ENCODE assay signal across 7 cellular contexts in the genomic region with DNA sequence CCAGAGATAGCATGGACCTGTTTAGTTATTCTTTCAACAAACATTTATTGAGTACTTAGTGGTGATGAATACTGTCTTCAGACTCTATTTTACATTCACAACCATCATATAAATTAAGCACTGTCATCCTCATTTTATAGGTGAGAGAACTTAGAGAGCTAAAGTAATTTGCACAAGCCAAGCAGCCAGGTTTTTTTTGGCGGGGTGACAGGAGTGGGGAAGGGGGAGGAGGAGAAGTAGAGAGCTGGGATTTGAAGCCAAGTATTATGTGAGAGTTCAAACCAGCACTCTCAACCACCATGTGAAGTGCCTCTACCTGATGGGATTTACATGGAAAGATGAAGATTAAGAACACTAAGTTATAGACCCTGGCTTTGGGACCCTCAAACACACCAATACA.
"Had no signal": no experiment of that assay in that cellular context is flagged by ENCODE, and none has a peak within 500 bp of the region (broad histone marks: within the 10 kb centered on the region; RNA-seq: fewer than 3 reads in every experiment).

No MANE protein-coding gene starts in this region.

- DNase-seq: GM23248, GOT3, H7, IMR-90 had no signal

- H3K9me3 ChIP-seq: HAP-1 had no signal

- H3K4me3 ChIP-seq: GM23248, HAP-1, K562 had no signal

- ATAC-seq: HCT116, K562 had no signal

- H3K4me1 ChIP-seq: HAP-1 had no signal

- H3K27ac ChIP-seq: GM23248 had no signal

- H3K36me3 ChIP-seq: HAP-1 had no signal
